Comparison of ENCODE assay signal across 12 cellular contexts in the genomic region with DNA sequence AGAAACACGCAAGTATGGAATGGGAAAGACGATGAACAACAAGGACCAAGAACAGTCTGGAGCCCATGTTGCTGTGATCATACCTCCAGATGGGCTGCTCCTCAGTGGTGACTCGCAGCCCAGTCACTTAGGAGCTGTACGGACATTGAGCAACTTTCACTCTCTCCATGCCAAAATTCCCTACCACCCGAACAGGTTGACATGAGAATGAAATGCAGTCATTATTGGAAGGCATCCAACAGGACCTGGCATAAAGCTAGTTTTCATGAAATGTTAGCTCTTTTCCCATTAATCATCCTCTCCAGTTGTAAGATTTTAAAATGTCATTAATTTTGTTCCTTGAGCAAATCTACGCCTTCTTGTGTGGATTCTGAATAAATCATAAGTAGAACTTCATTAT.
DNase-seq lines count a peak whose midpoint lies in the region; ATAC-seq and TF ChIP-seq lines count a peak whose summit lies in the region.
"Had no signal": no experiment of that assay in that cellular context is flagged by ENCODE, and none has a peak within 500 bp of the region (broad histone marks: within the 10 kb centered on the region; RNA-seq: fewer than 3 reads in every experiment).

No MANE protein-coding gene starts in this region.

- no peak for TF ChIP-seq POLR2A in HCT116 (IDR thresholded peaks at IDR 0.05; ENCODE audit: borderline replicate concordance, extremely low read depth, insufficient read depth, insufficient read length)

- POLR2A ChIA-PET in A673 (lab: Charles Lee; ENCODE audit: low non-redundant PET) (no interaction called here), HCT116 (lab: Charles Lee) (no interaction called here)

- H3K9ac ChIP-seq in HCT116 (ENCODE audit: low read length): no peak overlapping the region
- H3K9ac ChIP-seq: parathyroid adenoma had no signal

- H3K4me1 ChIP-seq in A673 (ENCODE audit: insufficient read depth, low read length, poor library complexity, severe bottlenecking) (no peaks in the 10 kb centered on the region), HCT116 (ENCODE audit: control insufficient read depth in 1 of 2, insufficient read depth in 2 of 2, low read length in 2 of 2) (peaks cover 0 to 7% of the 10 kb centered on the region in 2 experiments; a peak in 1 of 4 replicates)
- H3K4me1 ChIP-seq: parathyroid adenoma had no signal

- BruUV-seq in A673 (replicated peaks; lab: Mats Ljungman, UMichigan) (no TSS peak), HCT116 (replicated peaks; lab: Mats Ljungman, UMichigan) (no TSS peak)

- H3K27me3 ChIP-seq in A673 (replicated peaks; ENCODE audit: insufficient read depth, low read depth, low read length, poor library complexity) (no peaks in the 10 kb centered on the region), HCT116 (ENCODE audit: insufficient read depth, low read length) (no peaks in the 10 kb centered on the region)

- peak; percentile 50; the same call in 1 of the 2 replicates for ATAC-seq in HCT116
- ATAC-seq in HG03439 (IDR thresholded peaks at IDR 0.05; ENCODE audit: unreplicated experiment): no peak
- ATAC-seq in GM21529 (IDR thresholded peaks at IDR 0.05; ENCODE audit: unreplicated experiment): no peak
- no peak for ATAC-seq in GM19023 (IDR thresholded peaks at IDR 0.05; ENCODE audit: unreplicated experiment)
- ATAC-seq: CD8-positive, alpha-beta T cell had no signal

- no peaks in the 10 kb centered on the region for H3K36me3 ChIP-seq in A673 (ENCODE audit: insufficient read depth, low read length, poor library complexity, severe bottlenecking)
- no peaks in the 10 kb centered on the region for H3K36me3 ChIP-seq in HCT116 (ENCODE audit: control insufficient read depth in 1 of 2, insufficient read depth in 2 of 2, low read length in 2 of 2)

- H3K9me3 ChIP-seq in A673 (ENCODE audit: low read depth, low read length, poor library complexity, severe bottlenecking): no peaks in the 10 kb centered on the region
- no peaks in the 10 kb centered on the region for H3K9me3 ChIP-seq in HCT116 (ENCODE audit: control insufficient read depth in 1 of 2, insufficient read depth in 1 of 2, low read depth in 1 of 2, low read length in 2 of 2)

- H3K27ac ChIP-seq in A673 (ENCODE audit: low read depth, low read length, poor library complexity, severe bottlenecking): no peak overlapping the region
- H3K27ac ChIP-seq in HCT116 (ENCODE audit: low read depth, low read length): no peak overlapping the region
- H3K27ac ChIP-seq: parathyroid adenoma, VCaP had no signal

- H3K79me2 ChIP-seq in HCT116 (ENCODE audit: insufficient read depth, low read length): no peaks in the 10 kb centered on the region
- H3K79me2 ChIP-seq: parathyroid adenoma had no signal

- TF ChIP-seq RAD21 in HCT116 (IDR thresholded peaks at IDR 0.05; ENCODE audit: low read depth): no peak

- no peak overlapping the region for H2AFZ ChIP-seq in HCT116 (ENCODE audit: low read depth, low read length, poor library complexity, severe bottlenecking)
- H2AFZ ChIP-seq: parathyroid adenoma had no signal

- no peaks in the 10 kb centered on the region for H4K20me1 ChIP-seq in HCT116 (ENCODE audit: insufficient read depth)

- intact Hi-C loops in A673 (cut with micrococcal nuclease; ENCODE audit: unreplicated experiment): no loop called here
- intact Hi-C loops in HCT116 (cut with micrococcal nuclease): no loop called here

- H3K4me3 ChIP-seq in A673 (ENCODE audit: low read depth, low read length, poor library complexity, severe bottlenecking) (no peak overlapping the region), HCT116 (replicated peaks in 1 of 2; ENCODE audit: low read depth in 1 of 2, low read length in 2 of 2) (no peak overlapping the region)

- no peaks in the 10 kb centered on the region for H3K9me2 ChIP-seq in HCT116 (ENCODE audit: insufficient read depth)

- TF ChIP-seq CTCF in A673 (conservative IDR thresholded peaks at IDR 0.05; ENCODE audit: low read depth, low read length) (no peak), HCT116 (IDR thresholded peaks at IDR 0.05 in 2 of 3, conservative IDR thresholded peaks at IDR 0.05 in 1 of 3; ENCODE audit: borderline replicate concordance in 1 of 3, insufficient read depth in 1 of 3, low read depth in 2 of 3, low read length in 2 of 3) (no peak)

- RAD21 ChIA-PET in HCT116 (lab: Charles Lee; ENCODE audit: low non-redundant PET in 1 of 2, low total read pairs in 2 of 2, uncharacterized antibody in 2 of 2, unreplicated experiment in 2 of 2): no interaction called here

- H3K4me2 ChIP-seq in HCT116 (ENCODE audit: low read length): no peak overlapping the region; the same call in 1 of the 2 replicates

- CTCF ChIA-PET in A673 (lab: Charles Lee) (no interaction called here), HCT116 (lab: Charles Lee) (no interaction called here)

- DNase-seq in A673 (ENCODE audit: low spot score): peak; percentile 21
- no peak for DNase-seq in HCT116 (ENCODE audit: low read depth, low spot score)
- peak; percentile 57 for DNase-seq in amniotic epithelial cell (ENCODE audit: low read depth)
- peak; percentile 42 for DNase-seq in hepatic stellate cell (ENCODE audit: low spot score)
- no peak for DNase-seq in activated T-cell treated with anti-CD3 and anti-CD28 coated beads, Interleukin-2, amount 50 U/mL, for 1 hour
- DNase-seq: activated naive CD4-positive, alpha-beta T cell treated with anti-CD3 and anti-CD28 coated beads, Interleukin-2, amount 50 U/mL, for 16 hours; CD8-positive, alpha-beta T cell had no signal

TF ChIP-seq in HCT116, 20 proteins besides CTCF, POLR2A, EP300 and RAD21 (continues in another document):
- TF ChIP-seq ZNF274 (IDR thresholded peaks at IDR 0.05; ENCODE audit: low read depth, low read length) (no peak), CBX3 (IDR thresholded peaks at IDR 0.05; ENCODE audit: low read depth) (no peak), JUND (IDR thresholded peaks at IDR 0.05) (peak; percentile 23; the same call in 1 of the 2 replicates), EZH2 (IDR thresholded peaks at IDR 0.05) (no peak), POLR2AphosphoS5 (IDR thresholded peaks at IDR 0.05; ENCODE audit: low read depth, low read length) (no peak), SRF (IDR thresholded peaks at IDR 0.05; ENCODE audit: low read depth) (no peak), ZFX (IDR thresholded peaks at IDR 0.05) (no peak), TCF7L2 (IDR thresholded peaks at IDR 0.05; ENCODE audit: borderline replicate concordance, extremely low read depth, insufficient read depth, insufficient read length) (no peak), ELF1 (IDR thresholded peaks at IDR 0.05; ENCODE audit: borderline replicate concordance, low read depth) (no peak), EZH2phosphoT487 (IDR thresholded peaks at IDR 0.05; ENCODE audit: borderline replicate concordance) (no peak), SIN3A (IDR thresholded peaks at IDR 0.05; ENCODE audit: low read depth) (no peak), FOSL1 (IDR thresholded peaks at IDR 0.05; ENCODE audit: low read depth) (peak; percentile 38), SP1 (IDR thresholded peaks at IDR 0.05; ENCODE audit: low read depth) (peak; percentile 31; the same call in 1 of the 2 replicates), EGR1 (IDR thresholded peaks at IDR 0.05; ENCODE audit: low read depth) (no peak), YY1 (IDR thresholded peaks at IDR 0.05; ENCODE audit: extremely low read depth, insufficient replicate concordance, low read depth, low read length) (no peak), CEBPB (IDR thresholded peaks at IDR 0.05; ENCODE audit: low read depth) (peak; percentile 74), ZBTB33 (IDR thresholded peaks at IDR 0.05; ENCODE audit: extremely low read depth, insufficient replicate concordance, low read length) (no peak)
- TF ChIP-seq, protein P1, sequence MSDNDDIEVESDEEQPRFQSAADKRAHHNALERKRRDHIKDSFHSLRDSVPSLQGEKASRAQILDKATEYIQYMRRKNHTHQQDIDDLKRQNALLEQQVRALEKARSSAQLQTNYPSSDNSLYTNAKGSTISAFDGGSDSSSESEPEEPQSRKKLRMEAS (IDR thresholded peaks at IDR 0.05): no peak
- TF ChIP-seq, protein P2, sequence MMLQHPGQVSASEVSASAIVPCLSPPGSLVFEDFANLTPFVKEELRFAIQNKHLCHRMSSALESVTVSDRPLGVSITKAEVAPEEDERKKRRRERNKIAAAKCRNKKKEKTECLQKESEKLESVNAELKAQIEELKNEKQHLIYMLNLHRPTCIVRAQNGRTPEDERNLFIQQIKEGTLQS (IDR thresholded peaks at IDR 0.05): no peak

Comparison
In these comparisons a context has a peak if more than half of its experiments do, and no peak if none do; other contexts are left out.
1. DNase-seq: peak in A673 (single experiment), amniotic epithelial cell (single experiment) and hepatic stellate cell (single experiment); none in HCT116 (single experiment) and activated T-cell treated with anti-CD3 and anti-CD28 coated beads, Interleukin-2, amount 50 U/mL, for 1 hour (single experiment).